In genomic region chr6:20069130-20069529, GRCh38 we compare ENCODE assay signal across 1 cellular context.
A peak's percentile ranks its signal among the peaks of the same experiment; 100 is the strongest.
TF ChIP-seq lines count a peak whose summit lies in the region.

No MANE protein-coding gene starts in this region.

TF ChIP-seq in K562, 482 proteins besides CTCF, POLR2A, EP300 and RAD21 (continued from another document and continues in another):
- TF ChIP-seq MBD1 (CRISPR knock-in tag; IDR thresholded peaks at IDR 0.05) = no peak
- TF ChIP-seq CXXC5 (CRISPR knock-in tag; IDR thresholded peaks at IDR 0.05) = peak; percentile 91
- no peak for TF ChIP-seq OTX1 (CRISPR knock-in tag; IDR thresholded peaks at IDR 0.05)
- no peak for TF ChIP-seq FOXP4 (CRISPR knock-in tag; IDR thresholded peaks at IDR 0.05; ENCODE audit: borderline replicate concordance)
- TF ChIP-seq GATAD2B (IDR thresholded peaks at IDR 0.05; ENCODE audit: borderline replicate concordance) = peak; percentile 63; the same call in 1 of the 2 replicates
- TF ChIP-seq E4F1 (CRISPR knock-in tag; IDR thresholded peaks at IDR 0.05; ENCODE audit: borderline replicate concordance) = no peak
- no peak for TF ChIP-seq ZNF146 (CRISPR knock-in tag; IDR thresholded peaks at IDR 0.05; ENCODE audit: unreplicated experiment)
- TF ChIP-seq MTF1 (CRISPR knock-in tag; IDR thresholded peaks at IDR 0.05; ENCODE audit: borderline replicate concordance) = no peak
- TF ChIP-seq CBFB (CRISPR knock-in tag; IDR thresholded peaks at IDR 0.05) = 0 out of 2 replicates have a peak, but pooled peaks have one; percentile 43
- TF ChIP-seq NRF1 (conservative IDR thresholded peaks at IDR 0.05 in 1 of 2, IDR thresholded peaks at IDR 0.05 in 1 of 2) = no peak; a peak in 1 of 4 replicates
- no peak for TF ChIP-seq KAT7 (CRISPR knock-in tag; IDR thresholded peaks at IDR 0.05; ENCODE audit: borderline replicate concordance)
- TF ChIP-seq ZNF165 (CRISPR knock-in tag; IDR thresholded peaks at IDR 0.05; ENCODE audit: borderline replicate concordance) = no peak
- TF ChIP-seq PTRF (tag; IDR thresholded peaks at IDR 0.05) = no peak
- 0 out of 2 replicates have a peak, but pooled peaks have one; percentile 42 for TF ChIP-seq MEF2D (tag; conservative IDR thresholded peaks at IDR 0.05; ENCODE audit: low read depth)
- no peak for TF ChIP-seq MTA1 (IDR thresholded peaks at IDR 0.05; ENCODE audit: borderline replicate concordance)
- no peak for TF ChIP-seq FOXJ2 (tag; IDR thresholded peaks at IDR 0.05)
- no peak for TF ChIP-seq HNRNPK (IDR thresholded peaks at IDR 0.05; ENCODE audit: low read depth, low read length, poor library complexity, severe bottlenecking)
- TF ChIP-seq BRF2 (IDR thresholded peaks at IDR 0.05; ENCODE audit: borderline replicate concordance, insufficient read depth, insufficient read length) = no peak
- TF ChIP-seq PPARD (CRISPR knock-in tag; IDR thresholded peaks at IDR 0.05) = no peak
- no peak for TF ChIP-seq SIX5 (IDR thresholded peaks at IDR 0.05; ENCODE audit: borderline replicate concordance in 1 of 2, insufficient read depth in 1 of 2, low read depth in 1 of 2, low read length in 2 of 2)
- peak; percentile 30 for TF ChIP-seq TAF1 (IDR thresholded peaks at IDR 0.05; ENCODE audit: control insufficient read depth, extremely low read depth, insufficient read depth, low read length, severe bottlenecking)
- TF ChIP-seq CBX8 (IDR thresholded peaks at IDR 0.05; ENCODE audit: borderline replicate concordance, extremely low read depth, low read depth, low read length, poor library complexity, severe bottlenecking) = no peak
- peak in 1 of 2 experiments; percentile 69; a peak in 1 of 4 replicates for TF ChIP-seq HDAC1 (IDR thresholded peaks at IDR 0.05)
- 0 out of 2 replicates have a peak, but pooled peaks have one; percentile 51 for TF ChIP-seq SP1 (CRISPR knock-in tag; IDR thresholded peaks at IDR 0.05)
- TF ChIP-seq ETV6 (IDR thresholded peaks at IDR 0.05; ENCODE audit: borderline replicate concordance in 1 of 2, low read depth in 2 of 2, low read length in 1 of 2) = peak; percentile 66 to 90; a peak in 3 of 4 replicates
- no peak for TF ChIP-seq ETV6 (CRISPR knock-in tag; IDR thresholded peaks at IDR 0.05; ENCODE audit: borderline replicate concordance)
- no peak for TF ChIP-seq SIRT6 (IDR thresholded peaks at IDR 0.05; ENCODE audit: low read depth, low read length)
- TF ChIP-seq RB1 (IDR thresholded peaks at IDR 0.05; ENCODE audit: low read depth) = no peak
- no peak for TF ChIP-seq IRF9 (tag; IDR thresholded peaks at IDR 0.05)
- TF ChIP-seq ZNF695 (CRISPR knock-in tag; IDR thresholded peaks at IDR 0.05) = no peak
- TF ChIP-seq NFATC3 (IDR thresholded peaks at IDR 0.05) = no peak
- no peak for TF ChIP-seq KLF13 (tag; IDR thresholded peaks at IDR 0.05; ENCODE audit: borderline replicate concordance, low read depth)
- TF ChIP-seq THAP7 (CRISPR knock-in tag; IDR thresholded peaks at IDR 0.05) = no peak
- TF ChIP-seq GABPB2 (CRISPR knock-in tag; conservative IDR thresholded peaks at IDR 0.05) = no peak
- no peak for TF ChIP-seq MAFG (tag; conservative IDR thresholded peaks at IDR 0.05)
- no peak for TF ChIP-seq CUX1 (CRISPR knock-in tag; IDR thresholded peaks at IDR 0.05)
- TF ChIP-seq ATF6 (CRISPR knock-in tag; IDR thresholded peaks at IDR 0.05) = no peak
- peak; percentile 70 for TF ChIP-seq ZNF766 (CRISPR knock-in tag; conservative IDR thresholded peaks at IDR 0.05)
- TF ChIP-seq CEBPZ (IDR thresholded peaks at IDR 0.05; ENCODE audit: borderline replicate concordance, low read depth, low read length) = no peak
- no peak for TF ChIP-seq EZH2 (IDR thresholded peaks at IDR 0.05; ENCODE audit: borderline replicate concordance, low read depth, low read length)
